1 cellular context compared by ENCODE assay signal in the genomic region with DNA sequence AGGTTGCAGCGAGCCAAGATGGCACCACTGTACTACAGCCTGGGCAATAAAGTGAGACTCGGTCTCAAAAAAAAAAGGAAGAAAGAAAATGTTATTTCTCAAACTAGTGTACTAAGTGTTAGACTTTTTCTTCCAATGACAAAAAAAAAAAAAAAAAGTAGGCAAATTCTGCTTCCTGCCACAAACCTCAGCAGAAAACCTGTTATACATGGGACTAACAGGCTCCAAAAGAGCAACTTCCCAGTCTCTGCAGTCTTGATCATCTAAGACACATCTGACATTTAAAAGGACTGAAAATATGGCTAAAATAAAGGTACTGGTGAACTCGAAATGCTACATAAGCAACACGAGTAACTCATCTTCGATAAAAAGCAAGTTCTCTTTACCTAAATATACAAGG.
TF ChIP-seq lines count a peak whose summit lies in the region.

No MANE protein-coding gene starts in this region.

TF ChIP-seq in IMR-90, 13 proteins besides CTCF, POLR2A, EP300 and RAD21:
- TF ChIP-seq CHD1 (IDR thresholded peaks at IDR 0.05; ENCODE audit: low read depth, low read length) (no peak), FOS (IDR thresholded peaks at IDR 0.05; ENCODE audit: low read depth, low read length) (no peak), RCOR1 (IDR thresholded peaks at IDR 0.05; ENCODE audit: insufficient replicate concordance, low read length) (no peak), MAZ (IDR thresholded peaks at IDR 0.05; ENCODE audit: borderline replicate concordance, low read depth, low read length) (no peak), BHLHE40 (IDR thresholded peaks at IDR 0.05; ENCODE audit: low read depth, low read length) (no peak), SMC3 (IDR thresholded peaks at IDR 0.05; ENCODE audit: low read depth, low read length) (no peak), MAFK (IDR thresholded peaks at IDR 0.05; ENCODE audit: low read depth, low read length) (no peak), MXI1 (IDR thresholded peaks at IDR 0.05; ENCODE audit: borderline replicate concordance, low read depth, low read length) (no peak), CEBPB (IDR thresholded peaks at IDR 0.05; ENCODE audit: low read depth, low read length) (no peak), RFX5 (IDR thresholded peaks at IDR 0.05; ENCODE audit: low read depth, low read length) (no peak), NFE2L2 (IDR thresholded peaks at IDR 0.05; ENCODE audit: low read depth, low read length) (no peak)
- TF ChIP-seq, protein P1, sequence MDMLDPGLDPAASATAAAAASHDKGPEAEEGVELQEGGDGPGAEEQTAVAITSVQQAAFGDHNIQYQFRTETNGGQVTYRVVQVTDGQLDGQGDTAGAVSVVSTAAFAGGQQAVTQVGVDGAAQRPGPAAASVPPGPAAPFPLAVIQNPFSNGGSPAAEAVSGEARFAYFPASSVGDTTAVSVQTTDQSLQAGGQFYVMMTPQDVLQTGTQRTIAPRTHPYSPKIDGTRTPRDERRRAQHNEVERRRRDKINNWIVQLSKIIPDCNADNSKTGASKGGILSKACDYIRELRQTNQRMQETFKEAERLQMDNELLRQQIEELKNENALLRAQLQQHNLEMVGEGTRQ (IDR thresholded peaks at IDR 0.05; ENCODE audit: low read depth, low read length): no peak
- TF ChIP-seq, protein P2, sequence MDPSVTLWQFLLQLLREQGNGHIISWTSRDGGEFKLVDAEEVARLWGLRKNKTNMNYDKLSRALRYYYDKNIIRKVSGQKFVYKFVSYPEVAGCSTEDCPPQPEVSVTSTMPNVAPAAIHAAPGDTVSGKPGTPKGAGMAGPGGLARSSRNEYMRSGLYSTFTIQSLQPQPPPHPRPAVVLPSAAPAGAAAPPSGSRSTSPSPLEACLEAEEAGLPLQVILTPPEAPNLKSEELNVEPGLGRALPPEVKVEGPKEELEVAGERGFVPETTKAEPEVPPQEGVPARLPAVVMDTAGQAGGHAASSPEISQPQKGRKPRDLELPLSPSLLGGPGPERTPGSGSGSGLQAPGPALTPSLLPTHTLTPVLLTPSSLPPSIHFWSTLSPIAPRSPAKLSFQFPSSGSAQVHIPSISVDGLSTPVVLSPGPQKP (IDR thresholded peaks at IDR 0.05; ENCODE audit: borderline replicate concordance, low read depth, low read length): no peak
